16 cellular contexts compared by ENCODE assay signal in the genomic region with DNA sequence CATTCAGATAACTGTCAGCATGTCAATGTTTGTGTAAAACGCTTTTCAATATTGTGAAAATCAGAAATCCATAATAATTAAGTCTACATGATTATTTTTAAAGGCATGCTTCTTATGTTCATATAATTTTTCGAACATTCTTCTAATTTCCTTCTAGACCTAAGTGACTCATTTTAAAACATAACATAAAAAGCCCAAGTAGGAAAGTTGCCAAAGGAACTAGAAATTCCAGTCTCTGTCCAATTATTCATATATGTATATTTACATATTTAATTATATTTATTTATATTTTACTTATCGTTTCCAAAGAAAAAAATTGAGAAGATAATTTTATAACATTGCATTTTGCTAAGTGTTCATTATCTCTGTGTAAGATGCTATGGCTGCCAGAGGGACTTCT.
A peak's percentile ranks its signal among the peaks of the same experiment; 100 is the strongest.
DNase-seq lines count a peak whose midpoint lies in the region; ATAC-seq and TF ChIP-seq lines count a peak whose summit lies in the region.
"Had no signal": no experiment of that assay in that cellular context is flagged by ENCODE, and none has a peak within 500 bp of the region (broad histone marks: within the 10 kb centered on the region; RNA-seq: fewer than 3 reads in every experiment).

No MANE protein-coding gene starts in this region.

- peak overlapping the region; percentile 39; the same call in 1 of the 2 replicates for H2AFZ ChIP-seq in PC-9

- no peak for DNase-seq in PC-9
- DNase-seq in dedifferentiated amniotic fluid mesenchymal stem cell (ENCODE audit: extremely low spot score) = peak; percentile 36
- peak; percentile 28 for DNase-seq in fibroblast of villous mesenchyme (ENCODE audit: low read depth)
- DNase-seq in activated gamma-delta T cell (lab: John Stamatoyannopoulos, UW) = no peak
- no peak for DNase-seq in anterior cingulate cortex (lab: John Stamatoyannopoulos, UW)
- DNase-seq in ACHN = no peak
- DNase-seq: CD8-positive, alpha-beta memory T cell; DND-41; GDM1; Kasumi-1; NCI-H1436; NCI-H2227 treated with DMSO at 0.1 percent for 48 hours; NCI-H526 treated with DMSO at 0.1 percent for 48 hours; OCI-M1 had no signal

- no peaks in the 10 kb centered on the region for H3K27me3 ChIP-seq in PC-9 (ENCODE audit: insufficient read depth, low read depth)
- H3K27me3 ChIP-seq: BLaER1 had no signal

- in situ Hi-C loops in ACHN (cut with HindIII; ENCODE audit: low pct_ligation_motif_present, low pct_unique_long_range_greater_than_20kb, low sequenced_read_pairs) = no loop called here

- H3F3A ChIP-seq in PC-9 (ENCODE audit: insufficient read depth, low read depth) = no peaks in the 10 kb centered on the region; the same call in 1 of the 2 replicates

- CTCF ChIA-PET in PC-9 (lab: Charles Lee) = no interaction called here

- intact Hi-C loops in PC-9 (cut with micrococcal nuclease; ENCODE audit: unreplicated experiment) = no loop called here

- no peak overlapping the region for H3K27ac ChIP-seq in PC-9
- H3K27ac ChIP-seq: BLaER1 had no signal

- ATAC-seq in GM18502 (IDR thresholded peaks at IDR 0.05; ENCODE audit: poor library complexity, unreplicated experiment) = no peak

- H3K4me1 ChIP-seq in PC-9 (replicated peaks; ENCODE audit: insufficient read depth) = no peaks in the 10 kb centered on the region
- H3K4me1 ChIP-seq: BLaER1 had no signal

- H3K36me3 ChIP-seq in PC-9 (ENCODE audit: low read depth) = no peaks in the 10 kb centered on the region
- H3K36me3 ChIP-seq: BLaER1 had no signal

- H3K9me2 ChIP-seq in PC-9 (ENCODE audit: insufficient read depth) = no peaks in the 10 kb centered on the region

- BruUV-seq in PC-9 (replicated peaks; lab: Mats Ljungman, UMichigan) = no TSS peak

- H3K4me3 ChIP-seq in PC-9 (no peak overlapping the region), fibroblast of villous mesenchyme (ENCODE audit: low read depth, low read length) (no peak overlapping the region)
- H3K4me3 ChIP-seq: BLaER1 had no signal

- no peaks in the 10 kb centered on the region; the same call in 1 of the 2 replicates for H3K9me3 ChIP-seq in PC-9 (ENCODE audit: insufficient read depth, low read depth)
- H3K9me3 ChIP-seq: BLaER1 had no signal

- no peaks in the 10 kb centered on the region for H4K20me1 ChIP-seq in PC-9 (ENCODE audit: insufficient read depth)
- H4K20me1 ChIP-seq: BLaER1 had no signal

- TF ChIP-seq CTCF in PC-9 (conservative IDR thresholded peaks at IDR 0.05) = no peak
- no peak for TF ChIP-seq CTCF in fibroblast of villous mesenchyme (IDR thresholded peaks at IDR 0.05; ENCODE audit: insufficient read depth, low read depth, low read length)

- no peak overlapping the region for H3K4me2 ChIP-seq in PC-9
- H3K4me2 ChIP-seq: BLaER1 had no signal

- no peaks in the 10 kb centered on the region for H3K79me2 ChIP-seq in PC-9 (ENCODE audit: low read depth)

- POLR2A ChIA-PET in PC-9 (lab: Charles Lee; ENCODE audit: unreplicated experiment) = no interaction called here

Comparison
In these comparisons a context has a peak if more than half of its experiments do, and no peak if none do; other contexts are left out.
1. DNase-seq: peak in dedifferentiated amniotic fluid mesenchymal stem cell (single experiment) and fibroblast of villous mesenchyme (single experiment); none in PC-9 (0 of 2), activated gamma-delta T cell (single experiment), anterior cingulate cortex (0 of 58) and ACHN (single experiment).